ENCODE assay signal across 8 cellular contexts in genomic region chr1:109425902-109426277, GRCh38. TPM values are rescaled to one million over a fixed set of nuclear protein-coding genes. Genes with fewer than 3 reads are reported as not detected.
DNase-seq lines count a peak whose midpoint lies in the region; ATAC-seq, FAIRE-seq and TF ChIP-seq lines count a peak whose summit lies in the region.

No MANE protein-coding gene starts in this region.

- H3K9me3 ChIP-seq in SK-N-MC (ENCODE audit: low read depth, low read length) (no peaks in the 10 kb centered on the region), astrocyte (ENCODE audit: insufficient read depth, low read depth, low read length) (no peaks in the 10 kb centered on the region)

- POLR2A ChIA-PET in GM10248 (lab: Yijun Ruan, JAX): interaction anchor here (1.1 to 2.1 kb wide), 2 partner anchors 123 to 211 kb away, joined by 3 to 6 read pairs; partner anchors contain the start of gene GNAI3

- H3K27ac ChIP-seq in SK-N-MC (peak overlapping the region; percentile 38; the same call in 1 of the 2 replicates), astrocyte (ENCODE audit: low read depth, low read length) (peak overlapping the region; percentile 84)

- FAIRE-seq in astrocyte (lab: Jason Lieb, UNC): no peak

- CTCF ChIA-PET in GM10248 (lab: Yijun Ruan, JAX): interaction anchor here (0.8 to 9.5 kb wide), 8 partner anchors 9 to 162 kb away, joined by 3 to 68 read pairs (median 4); partner anchors contain the start of gene CYB561D1

- H3K4me3 ChIP-seq in SK-N-MC (peak overlapping the region; percentile 99), astrocyte (ENCODE audit: insufficient read depth, low read depth, low read length) (peak overlapping the region; percentile 92)

- TF ChIP-seq CTCF in astrocyte (IDR thresholded peaks at IDR 0.05; ENCODE audit: insufficient read depth, low read depth, low read length) (no peak), GM10248 (IDR thresholded peaks at IDR 0.05; ENCODE audit: control extremely low read depth, extremely low read depth, low read depth, missing control alignments) (no peak)

- no peaks in the 10 kb centered on the region for H3K9me3 Mint-ChIP-seq in astrocyte (ENCODE audit: unreplicated experiment)

- peak overlapping the region; percentile 93 for H3K4me3 Mint-ChIP-seq in astrocyte (ENCODE audit: unreplicated experiment)

- peak overlapping the region; percentile 57 for H2AFZ ChIP-seq in astrocyte (ENCODE audit: low read depth, low read length)

- H3K36me3 Mint-ChIP-seq in astrocyte (ENCODE audit: low read depth, unreplicated experiment): no peaks in the 10 kb centered on the region

- H3K27ac Mint-ChIP-seq in astrocyte (ENCODE audit: unreplicated experiment): peak overlapping the region; percentile 91

- H4K20me1 ChIP-seq in astrocyte (ENCODE audit: insufficient read depth, low read length): peaks cover 37% of the 10 kb centered on the region

- peaks cover 8% of the 10 kb centered on the region for H3K4me1 ChIP-seq in astrocyte (ENCODE audit: insufficient read depth, low read length)

- H3K27me3 Mint-ChIP-seq in astrocyte (ENCODE audit: low read depth, unreplicated experiment): no peaks in the 10 kb centered on the region

- H3K36me3 ChIP-seq in SK-N-MC (ENCODE audit: insufficient read depth, low read length) (peaks cover 10% of the 10 kb centered on the region), astrocyte (ENCODE audit: insufficient read depth, low read length) (peaks cover 3% of the 10 kb centered on the region)

- DNase-seq in AML-193 (lab: John Stamatoyannopoulos, UW) (peak; percentile 29 to 53), SK-N-MC (ENCODE audit: low read depth, low spot score) (no peak), astrocyte (ENCODE audit: low read depth) (peak; percentile 25), iPS-NIHi11 (ENCODE audit: low spot score) (peak; percentile 56), GM10248 (ENCODE audit: extremely low spot score) (no peak)
- DNase-seq in stimulated activated CD4-positive, alpha-beta T cell treated with anti-CD3 and anti-CD28 coated beads, Interleukin-1b, Interleukin-23, amount 100 ng/mL, for 48 hours: peak; percentile 78

- H3K79me2 ChIP-seq in astrocyte (ENCODE audit: insufficient read depth, low read length): peaks cover 55% of the 10 kb centered on the region

- peak overlapping the region; percentile 97 for H3K4me2 ChIP-seq in astrocyte (ENCODE audit: low read length)

- H3K4me1 Mint-ChIP-seq in astrocyte (ENCODE audit: low read depth, unreplicated experiment): peaks cover 16% of the 10 kb centered on the region

- ATAC-seq in GM19043 (IDR thresholded peaks at IDR 0.05; ENCODE audit: low read depth, unreplicated experiment) (peak; percentile 23), HG03378 (IDR thresholded peaks at IDR 0.05; ENCODE audit: unreplicated experiment) (peak; percentile 19)

- H3K27me3 ChIP-seq in astrocyte (ENCODE audit: insufficient read depth, low read length): no peaks in the 10 kb centered on the region

- peak overlapping the region; percentile 94 for H3K9ac ChIP-seq in SK-N-MC (ENCODE audit: insufficient read length)
- H3K9ac ChIP-seq in astrocyte (ENCODE audit: low read length): peak overlapping the region; percentile 91

RNA-seq across cellular contexts. Expression of gene PSMA5, which starts 0.4 kb away (rescaled TPM):
- 143 and 148 TPM in 2 replicates for total RNA-seq in astrocyte

RNA-seq across cellular contexts. Expression of gene SORT1, which starts 28.2 kb away (rescaled TPM):
- 135 and 138 TPM in 2 replicates for total RNA-seq in astrocyte

RNA-seq across cellular contexts. Expression of gene SYPL2, which starts 40.5 kb away (rescaled TPM):
- 0.70 and 0.77 TPM in 2 replicates for total RNA-seq in astrocyte

RNA-seq across cellular contexts. Expression of gene ATXN7L2, which starts 57.8 kb away (rescaled TPM):
- total RNA-seq in astrocyte: 5.5 and 6.2 TPM in 2 replicates

Comparison
In these comparisons a context has a peak if more than half of its experiments do, and no peak if none do; other contexts are left out.
1. DNase-seq: peak in AML-193 (2 of 2), astrocyte (single experiment), iPS-NIHi11 (single experiment) and stimulated activated CD4-positive, alpha-beta T cell treated with anti-CD3 and anti-CD28 coated beads, Interleukin-1b, Interleukin-23, amount 100 ng/mL, for 48 hours (single experiment); none in SK-N-MC (single experiment) and GM10248 (single experiment).